In the genomic region with DNA sequence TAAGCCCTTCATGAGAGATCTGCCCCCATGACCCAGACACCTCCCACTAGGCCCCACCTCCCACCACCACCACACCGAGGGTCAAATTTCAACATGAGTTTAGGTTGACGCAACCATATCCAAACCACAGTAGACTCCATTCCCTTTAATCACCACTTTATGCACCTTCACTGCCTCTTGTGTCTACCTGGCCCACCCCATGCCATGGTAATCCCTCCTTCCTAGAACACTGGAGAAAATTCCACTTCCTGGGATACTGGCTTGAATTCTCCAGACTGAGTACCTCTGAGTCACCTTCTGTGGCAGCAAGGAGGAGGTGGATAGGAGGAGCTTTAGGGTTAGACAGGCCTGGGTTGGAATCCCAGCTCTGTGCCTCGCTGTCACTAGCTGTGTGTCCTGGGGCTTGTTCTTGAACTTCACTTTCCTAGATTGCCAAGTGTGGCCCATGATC, we compare ENCODE assay signal across 1 cellular context.
TF ChIP-seq lines count a peak whose summit lies in the region.

No MANE protein-coding gene starts in this region.

TF ChIP-seq in IMR-90, 13 proteins besides CTCF, POLR2A, EP300 and RAD21:
- TF ChIP-seq MXI1 (IDR thresholded peaks at IDR 0.05; ENCODE audit: borderline replicate concordance, low read depth, low read length), result no peak
- TF ChIP-seq RFX5 (IDR thresholded peaks at IDR 0.05; ENCODE audit: low read depth, low read length), result no peak
- no peak for TF ChIP-seq MAFK (IDR thresholded peaks at IDR 0.05; ENCODE audit: low read depth, low read length)
- TF ChIP-seq NFE2L2 (IDR thresholded peaks at IDR 0.05; ENCODE audit: low read depth, low read length), result no peak
- TF ChIP-seq, protein P1, sequence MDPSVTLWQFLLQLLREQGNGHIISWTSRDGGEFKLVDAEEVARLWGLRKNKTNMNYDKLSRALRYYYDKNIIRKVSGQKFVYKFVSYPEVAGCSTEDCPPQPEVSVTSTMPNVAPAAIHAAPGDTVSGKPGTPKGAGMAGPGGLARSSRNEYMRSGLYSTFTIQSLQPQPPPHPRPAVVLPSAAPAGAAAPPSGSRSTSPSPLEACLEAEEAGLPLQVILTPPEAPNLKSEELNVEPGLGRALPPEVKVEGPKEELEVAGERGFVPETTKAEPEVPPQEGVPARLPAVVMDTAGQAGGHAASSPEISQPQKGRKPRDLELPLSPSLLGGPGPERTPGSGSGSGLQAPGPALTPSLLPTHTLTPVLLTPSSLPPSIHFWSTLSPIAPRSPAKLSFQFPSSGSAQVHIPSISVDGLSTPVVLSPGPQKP (IDR thresholded peaks at IDR 0.05; ENCODE audit: borderline replicate concordance, low read depth, low read length), result no peak
- TF ChIP-seq RCOR1 (IDR thresholded peaks at IDR 0.05; ENCODE audit: insufficient replicate concordance, low read length), result no peak
- no peak for TF ChIP-seq SMC3 (IDR thresholded peaks at IDR 0.05; ENCODE audit: low read depth, low read length)
- TF ChIP-seq MAZ (IDR thresholded peaks at IDR 0.05; ENCODE audit: borderline replicate concordance, low read depth, low read length), result no peak
- no peak for TF ChIP-seq USF2 (IDR thresholded peaks at IDR 0.05; ENCODE audit: low read depth, low read length)
- TF ChIP-seq FOS (IDR thresholded peaks at IDR 0.05; ENCODE audit: low read depth, low read length), result no peak
- no peak for TF ChIP-seq CHD1 (IDR thresholded peaks at IDR 0.05; ENCODE audit: low read depth, low read length)
- TF ChIP-seq CEBPB (IDR thresholded peaks at IDR 0.05; ENCODE audit: low read depth, low read length), result no peak; the same call in 1 of the 2 replicates
